In genomic region chr10:29208816-29209215, GRCh38 we compare ENCODE assay signal across 8 cellular contexts.
"Had no signal": no experiment of that assay in that cellular context is flagged by ENCODE, and none has a peak within 500 bp of the region (broad histone marks: within the 10 kb centered on the region; RNA-seq: fewer than 3 reads in every experiment).

No MANE protein-coding gene starts in this region.

- H3K36me3 Mint-ChIP-seq: IgD-negative memory B cell had no signal

- H3K27me3 Mint-ChIP-seq: IgD-negative memory B cell had no signal

- H3K9me3 ChIP-seq: HAP-1 had no signal

- H3K4me3 ChIP-seq: GM23248, HAP-1 had no signal

- H2AFZ ChIP-seq: GM23248 had no signal

- DNase-seq: GM23248, GOT3, H7, HFFc6, KBM-7 had no signal

- H3K9ac ChIP-seq: GM23248 had no signal

- H3K27ac Mint-ChIP-seq: HFFc6, IgD-negative memory B cell had no signal

- H3K27ac ChIP-seq: GM23248, HL-60 had no signal

- H3K4me3 Mint-ChIP-seq: HFFc6, IgD-negative memory B cell had no signal

- H3K36me3 ChIP-seq: HAP-1 had no signal

- H3K4me1 ChIP-seq: HAP-1 had no signal
